Comparison of ENCODE assay signal across 10 cellular contexts in the genomic region with DNA sequence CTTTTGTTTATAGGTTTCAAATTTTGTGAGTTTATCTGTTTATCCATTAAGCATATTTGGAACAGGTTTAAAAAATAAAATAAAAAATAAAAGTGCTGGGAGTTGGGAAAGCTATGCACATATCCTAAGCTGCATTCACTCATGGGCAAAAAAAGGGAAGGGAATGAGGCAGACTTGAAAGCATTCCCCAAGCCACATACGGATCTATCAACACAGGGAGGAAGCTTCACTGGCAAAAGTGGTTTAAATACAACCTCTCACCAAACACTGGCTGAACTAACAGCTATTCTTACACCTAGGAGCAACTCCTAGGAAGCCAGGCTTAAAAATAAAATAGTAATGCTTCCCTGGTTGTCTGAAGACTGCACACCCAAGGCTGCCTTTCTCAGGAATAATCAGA.
"Had no signal": no experiment of that assay in that cellular context is flagged by ENCODE, and none has a peak within 500 bp of the region (broad histone marks: within the 10 kb centered on the region; RNA-seq: fewer than 3 reads in every experiment).

No MANE protein-coding gene starts in this region.

- H3K4me3 ChIP-seq: hepatocyte, left ventricle myocardium inferior, ovary, thyroid gland had no signal

- H2AFZ ChIP-seq: hepatocyte had no signal

- FAIRE-seq: urothelium cell line had no signal

- H3K27me3 ChIP-seq: hepatocyte, ovary, thyroid gland had no signal

- H3K79me2 ChIP-seq: hepatocyte had no signal

- H3K36me3 ChIP-seq: ovary, thyroid gland had no signal

- H3K27ac ChIP-seq: hepatocyte, left ventricle myocardium inferior, ovary, thyroid gland had no signal

- H3K4me1 ChIP-seq: thyroid gland had no signal

- H3K9me3 ChIP-seq: ovary, thyroid gland had no signal

- DNase-seq: activated CD4-positive, alpha-beta T cell treated with anti-CD3 and anti-CD28 coated beads, Interleukin-2, amount 50 U/mL, for 48 hours; activated naive CD4-positive, alpha-beta T cell treated with anti-CD3 and anti-CD28 coated beads, Interleukin-2, amount 50 U/mL, for 16 hours; effector memory CD8-positive, alpha-beta T cell; left ventricle myocardium inferior; ovary; stimulated activated naive B cell treated with anti-CD40 and anti-IgM and Interleukin-4, amounts not matched to agents 10 μg/mL and 1 μg/mL and 100 μg/mL, for 72 hours; T-helper 9 cell; thyroid gland had no signal

- H3K4me2 ChIP-seq: hepatocyte had no signal
